10 cellular contexts compared by ENCODE assay signal in genomic region chr3:116056280-116056679, GRCh38.
DNase-seq lines count a peak whose midpoint lies in the region; ATAC-seq and TF ChIP-seq lines count a peak whose summit lies in the region.
"Had no signal": no experiment of that assay in that cellular context is flagged by ENCODE, and none has a peak within 500 bp of the region (broad histone marks: within the 10 kb centered on the region; RNA-seq: fewer than 3 reads in every experiment).

No MANE protein-coding gene starts in this region.

- H3K9me3 ChIP-seq in right atrium auricular region, result no peaks in the 10 kb centered on the region
- H3K9me3 ChIP-seq: gastrocnemius medialis had no signal

- no peaks in the 10 kb centered on the region for H3K4me1 ChIP-seq in right atrium auricular region
- H3K4me1 ChIP-seq: gastrocnemius medialis had no signal

- no peak for TF ChIP-seq CTCF in right atrium auricular region (IDR thresholded peaks at IDR 0.05)

- ATAC-seq in GM18502 (IDR thresholded peaks at IDR 0.05; ENCODE audit: poor library complexity, unreplicated experiment), result peak; percentile 93
- peak; percentile 91 for ATAC-seq in GM19455 (IDR thresholded peaks at IDR 0.05; ENCODE audit: unreplicated experiment)
- ATAC-seq in HG02798 (IDR thresholded peaks at IDR 0.05; ENCODE audit: poor library complexity, unreplicated experiment), result peak; percentile 89
- peak; percentile 86 for ATAC-seq in HG03432 (IDR thresholded peaks at IDR 0.05; ENCODE audit: unreplicated experiment)
- ATAC-seq: gastrocnemius medialis had no signal

- H3K27ac ChIP-seq in right atrium auricular region, result no peak overlapping the region
- H3K27ac ChIP-seq: gastrocnemius medialis, skin epidermis had no signal

- no peaks in the 10 kb centered on the region for H3K27me3 ChIP-seq in right atrium auricular region
- H3K27me3 ChIP-seq: gastrocnemius medialis had no signal

- no peaks in the 10 kb centered on the region for H3K36me3 ChIP-seq in right atrium auricular region
- H3K36me3 ChIP-seq: gastrocnemius medialis had no signal

- no peak for DNase-seq in NOMO-1 treated with dmso at 0.1 percent for 144 hours (lab: John Stamatoyannopoulos, UW; ENCODE audit: unreplicated experiment)
- no peak for DNase-seq in HT-29 (ENCODE audit: low spot score)
- no peak for DNase-seq in right atrium auricular region (ENCODE audit: low spot score)
- DNase-seq in 8988T, result no peak
- DNase-seq: gastrocnemius medialis had no signal

- no peak overlapping the region for H3K4me3 ChIP-seq in right atrium auricular region
- H3K4me3 ChIP-seq: gastrocnemius medialis, skin epidermis had no signal
